ENCODE assay signal across 8 cellular contexts in genomic region chr18:711330-711692, GRCh38. TPM values are rescaled to one million over a fixed set of nuclear protein-coding genes. Genes with fewer than 3 reads are reported as not detected.
A peak's percentile ranks its signal among the peaks of the same experiment; 100 is the strongest.
DNase-seq lines count a peak whose midpoint lies in the region; ATAC-seq and TF ChIP-seq lines count a peak whose summit lies in the region.

No MANE protein-coding gene starts in this region.

- H3K23ac ChIP-seq in mesendoderm (ENCODE audit: low read length): no peak overlapping the region

- peaks cover 6% of the 10 kb centered on the region; the same call in 1 of the 2 replicates for H3K9me3 ChIP-seq in MG63

- peaks cover 6% of the 10 kb centered on the region for H3K9me3 Mint-ChIP-seq in chondrocyte (ENCODE audit: low read depth)

- no CpG with 5 or more reads among the region's 8 CpGs for WGBS in mesendoderm (ENCODE audit: extremely low coverage, insufficient coverage, low lambda C conversion rate)

- no peak overlapping the region for H2BK15ac ChIP-seq in mesendoderm (replicated peaks; ENCODE audit: low read depth)

- no peak overlapping the region for H3K18ac ChIP-seq in mesendoderm (ENCODE audit: low read length)

- H3K4me2 ChIP-seq in mesendoderm (ENCODE audit: low read length): peak overlapping the region; percentile 99

- no peak overlapping the region for H2BK5ac ChIP-seq in mesendoderm (ENCODE audit: low read length)

- H3K56ac ChIP-seq in mesendoderm (ENCODE audit: low read length): peak overlapping the region; percentile 93

- H3K4ac ChIP-seq in mesendoderm (ENCODE audit: low read depth, low read length): no peak overlapping the region

- H2AK5ac ChIP-seq in mesendoderm (ENCODE audit: low read length): peak overlapping the region; percentile 72

- peak; percentile 11 for ATAC-seq in GM18909 (IDR thresholded peaks at IDR 0.05; ENCODE audit: poor library complexity, unreplicated experiment)
- ATAC-seq in HG03565 (IDR thresholded peaks at IDR 0.05; ENCODE audit: unreplicated experiment): no peak

- H3K79me2 ChIP-seq in mesendoderm (ENCODE audit: control insufficient read depth, insufficient read depth, low read length): peaks cover 13% of the 10 kb centered on the region

- H3K27ac Mint-ChIP-seq in chondrocyte (ENCODE audit: unreplicated experiment): peak overlapping the region; percentile 84

- H3K36me3 ChIP-seq in MG63 (no peaks in the 10 kb centered on the region), mesendoderm (ENCODE audit: control insufficient read depth, insufficient read depth, low read length) (no peaks in the 10 kb centered on the region)

- H3K27me3 ChIP-seq in MG63 (no peaks in the 10 kb centered on the region), mesendoderm (ENCODE audit: insufficient read depth, low read length, poor library complexity) (no peaks in the 10 kb centered on the region)

- no peak overlapping the region for H2BK120ac ChIP-seq in mesendoderm (ENCODE audit: low read depth, low read length)

- no peak for TF ChIP-seq CTCF in chondrocyte (IDR thresholded peaks at IDR 0.05)

- peak overlapping the region; percentile 71 for H3K4me3 Mint-ChIP-seq in chondrocyte (ENCODE audit: unreplicated experiment)

- H3K27me3 Mint-ChIP-seq in chondrocyte (ENCODE audit: low read depth): no peaks in the 10 kb centered on the region

- H3K9ac ChIP-seq in mesendoderm (ENCODE audit: low read length): peak overlapping the region; percentile 93

- peaks cover 11% of the 10 kb centered on the region for H3K79me1 ChIP-seq in mesendoderm (ENCODE audit: low read length)

- H3K36me3 Mint-ChIP-seq in chondrocyte (ENCODE audit: low read depth): peaks cover 5% of the 10 kb centered on the region

- no peak overlapping the region for H3K27ac ChIP-seq in mesendoderm (ENCODE audit: low read depth, low read length)

- in situ Hi-C loops in ACHN (cut with HindIII; ENCODE audit: low pct_ligation_motif_present, low pct_unique_long_range_greater_than_20kb, low sequenced_read_pairs): no loop called here

- H3K4me1 ChIP-seq in mesendoderm (ENCODE audit: control insufficient read depth, low read depth, low read length): no peaks in the 10 kb centered on the region

- peaks cover 25% of the 10 kb centered on the region for H3K4me1 Mint-ChIP-seq in chondrocyte (ENCODE audit: low read depth)

- DNase-seq in ACHN: peak; percentile 19
- no peak for DNase-seq in MG63
- no peak for DNase-seq in chondrocyte (ENCODE audit: low spot score)
- DNase-seq in mesendoderm: peak; percentile 43
- DNase-seq in mesenteric fat pad (ENCODE audit: low spot score): no peak
- DNase-seq in NCI-H510A (lab: John Stamatoyannopoulos, UW): no peak

- H3K4me3 ChIP-seq in MG63 (peak overlapping the region; percentile 66), mesendoderm (ENCODE audit: low read length) (peak overlapping the region; percentile 88)

- no peak overlapping the region for H4K8ac ChIP-seq in mesendoderm (ENCODE audit: low read depth, low read length)

- no peak overlapping the region for H4K5ac ChIP-seq in mesendoderm (ENCODE audit: low read length)

RNA-seq across cellular contexts. Expression of gene ENOSF1, which starts 1.1 kb away (rescaled TPM):
- 0.27 and 7.8 TPM in 2 replicates for total RNA-seq in MG63 (2014; rRNA removed; shearing (Covaris generic); ENCODE audit: low replicate concordance)
- total RNA-seq in chondrocyte (15.8 to 25.6 TPM (median 16.7 TPM) in 3 replicates), mesenteric fat pad (54.5 TPM)
- polyA plus RNA-seq in mesendoderm (2013, experiment 1 of 2): 19.5 TPM
- 18.9 TPM for polyA plus RNA-seq in mesendoderm (2013, experiment 2 of 2)

RNA-seq across cellular contexts. Expression of gene TYMS, which starts 53.9 kb away (rescaled TPM):
- total RNA-seq in MG63 (2014; rRNA removed; shearing (Covaris generic); ENCODE audit: low replicate concordance): 55.7 and 57.0 TPM in 2 replicates
- total RNA-seq in chondrocyte (24.7 to 49.5 TPM (median 25.1 TPM) in 3 replicates), mesenteric fat pad (1.2 TPM)
- polyA plus RNA-seq in mesendoderm (2013, experiment 1 of 2): 71.2 TPM
- polyA plus RNA-seq in mesendoderm (2013, experiment 2 of 2): 72.4 TPM

Comparison
In these comparisons a context has a peak if more than half of its experiments do, and no peak if none do; other contexts are left out.
1. DNase-seq: peak in ACHN (single experiment) and mesendoderm (single experiment); none in MG63 (single experiment), chondrocyte (single experiment), mesenteric fat pad (single experiment) and NCI-H510A (single experiment).
2. RNA of gene TYMS, which starts 53.9 kb away (total RNA-seq): 55.7 to 57.0 TPM in MG63 and 24.7 to 49.5 TPM in chondrocyte; 1.2 TPM in mesenteric fat pad (single experiment); every median in the first group is over 10 times any median in the second.